ENCODE assay signal across 1 cellular context in the genomic region with DNA sequence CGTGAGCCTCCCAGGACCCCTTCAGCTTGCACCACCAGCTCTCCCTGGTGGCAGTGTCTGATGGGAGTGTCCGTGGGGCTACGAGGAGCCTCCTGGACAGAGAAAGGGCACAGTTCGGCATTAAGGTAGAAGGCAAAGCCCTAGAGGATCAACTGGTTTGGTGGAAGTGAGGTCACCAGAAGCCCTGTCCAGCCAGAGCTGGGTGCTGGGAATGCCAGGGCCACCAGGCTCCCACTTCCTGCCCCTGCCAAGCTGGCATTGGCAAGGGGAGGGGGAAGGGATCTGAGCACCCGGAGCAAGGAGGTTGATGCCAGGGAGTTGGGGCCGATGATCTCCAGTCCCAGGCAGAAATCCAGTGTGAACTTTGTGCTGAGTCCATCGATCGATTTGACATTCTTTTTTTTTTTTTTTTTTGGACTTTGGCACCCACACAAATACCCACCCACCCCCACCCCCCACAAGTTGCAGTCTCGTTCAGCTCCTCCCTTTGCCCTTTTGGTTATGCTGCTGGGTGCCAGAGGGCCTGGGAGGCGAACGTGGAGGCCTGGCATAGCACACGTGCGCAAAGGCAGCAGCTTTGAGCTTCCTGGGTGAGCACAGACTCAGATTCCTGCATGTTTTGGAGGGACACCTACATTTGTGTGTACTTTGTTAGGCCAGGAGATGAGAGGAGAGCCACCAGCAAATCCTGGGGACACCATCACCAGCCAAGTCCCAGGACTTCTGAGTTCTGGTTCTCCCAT.
TF ChIP-seq lines count a peak whose summit lies in the region.

No MANE protein-coding gene starts in this region.

TF ChIP-seq in HepG2, 621 proteins besides CTCF, POLR2A, EP300 and RAD21 (continued from another document and continues in another):
- TF ChIP-seq, protein P1, sequence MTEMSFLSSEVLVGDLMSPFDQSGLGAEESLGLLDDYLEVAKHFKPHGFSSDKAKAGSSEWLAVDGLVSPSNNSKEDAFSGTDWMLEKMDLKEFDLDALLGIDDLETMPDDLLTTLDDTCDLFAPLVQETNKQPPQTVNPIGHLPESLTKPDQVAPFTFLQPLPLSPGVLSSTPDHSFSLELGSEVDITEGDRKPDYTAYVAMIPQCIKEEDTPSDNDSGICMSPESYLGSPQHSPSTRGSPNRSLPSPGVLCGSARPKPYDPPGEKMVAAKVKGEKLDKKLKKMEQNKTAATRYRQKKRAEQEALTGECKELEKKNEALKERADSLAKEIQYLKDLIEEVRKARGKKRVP (CRISPR knock-in tag; IDR thresholded peaks at IDR 0.05): peak in 1 of 2 experiments; percentile 63; a peak in 1 of 4 replicates
- TF ChIP-seq KLF16 (CRISPR knock-in tag; IDR thresholded peaks at IDR 0.05) (peak; percentile 26 to 82; a peak in 2 of 4 replicates), U2AF1 (optimal IDR thresholded peaks at IDR 0.05; ENCODE audit: low read depth, low read length) (no peak), ZNF460 (CRISPR knock-in tag; IDR thresholded peaks at IDR 0.05; ENCODE audit: borderline replicate concordance) (no peak; the same call in 1 of the 2 replicates), KDM2A (CRISPR knock-in tag; IDR thresholded peaks at IDR 0.05; ENCODE audit: borderline replicate concordance, low read depth) (peak; percentile 59), CAMTA2 (CRISPR knock-in tag; IDR thresholded peaks at IDR 0.05; ENCODE audit: borderline replicate concordance) (0 out of 2 replicates have a peak, but pooled peaks have one; percentile 4), ZNF383 (CRISPR knock-in tag; IDR thresholded peaks at IDR 0.05; ENCODE audit: borderline replicate concordance) (no peak), FOXK2 (IDR thresholded peaks at IDR 0.05) (0 out of 2 replicates have a peak, but pooled peaks have one; percentile 30), ZBTB20 (CRISPR knock-in tag; IDR thresholded peaks at IDR 0.05; ENCODE audit: borderline replicate concordance, low read depth) (peak; percentile 94), TARDBP (CRISPR knock-in tag; IDR thresholded peaks at IDR 0.05) (peak; percentile 71; the same call in 1 of the 2 replicates), HNRNPLL (IDR thresholded peaks at IDR 0.05; ENCODE audit: low read depth, low read length, poor library complexity, severe bottlenecking) (no peak), SRSF1 (optimal IDR thresholded peaks at IDR 0.05; ENCODE audit: low read depth, low read length) (peak; percentile 95), SOX13 (IDR thresholded peaks at IDR 0.05) (no peak), SOX13 (CRISPR knock-in tag; conservative IDR thresholded peaks at IDR 0.05 in 1 of 2, IDR thresholded peaks at IDR 0.05 in 1 of 2) (peak in 1 of 2 experiments; percentile 80; a peak in 2 of 4 replicates), NR2F1 (CRISPR knock-in tag; IDR thresholded peaks at IDR 0.05) (peak; percentile 43 to 46; a peak in 2 of 4 replicates), ZNF558 (CRISPR knock-in tag; IDR thresholded peaks at IDR 0.05; ENCODE audit: borderline replicate concordance) (peak; percentile 69; the same call in 1 of the 2 replicates), RXRA (CRISPR knock-in tag; IDR thresholded peaks at IDR 0.05) (peak; percentile 89), FOSL2 (CRISPR knock-in tag; IDR thresholded peaks at IDR 0.05) (peak; percentile 70)
- TF ChIP-seq, protein P2, sequence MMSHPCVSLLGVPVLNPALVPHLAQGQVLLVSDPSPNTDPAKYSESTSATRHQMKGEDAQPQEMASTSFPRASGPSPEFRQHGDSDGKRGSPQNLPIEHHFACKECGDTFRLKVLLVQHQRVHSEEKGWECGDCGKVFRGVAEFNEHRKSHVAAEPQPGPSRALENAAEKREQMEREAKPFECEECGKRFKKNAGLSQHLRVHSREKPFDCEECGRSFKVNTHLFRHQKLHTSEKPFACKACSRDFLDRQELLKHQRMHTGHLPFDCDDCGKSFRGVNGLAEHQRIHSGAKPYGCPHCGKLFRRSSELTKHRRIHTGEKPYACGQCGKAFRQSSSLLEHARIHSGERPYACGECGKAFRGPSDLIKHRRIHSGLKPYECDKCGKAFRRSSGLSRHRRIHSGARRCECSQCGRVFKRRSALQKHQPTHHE (CRISPR knock-in tag; IDR thresholded peaks at IDR 0.05; ENCODE audit: borderline replicate concordance): 0 out of 2 replicates have a peak, but pooled peaks have one; percentile 67
- TF ChIP-seq, protein P3, sequence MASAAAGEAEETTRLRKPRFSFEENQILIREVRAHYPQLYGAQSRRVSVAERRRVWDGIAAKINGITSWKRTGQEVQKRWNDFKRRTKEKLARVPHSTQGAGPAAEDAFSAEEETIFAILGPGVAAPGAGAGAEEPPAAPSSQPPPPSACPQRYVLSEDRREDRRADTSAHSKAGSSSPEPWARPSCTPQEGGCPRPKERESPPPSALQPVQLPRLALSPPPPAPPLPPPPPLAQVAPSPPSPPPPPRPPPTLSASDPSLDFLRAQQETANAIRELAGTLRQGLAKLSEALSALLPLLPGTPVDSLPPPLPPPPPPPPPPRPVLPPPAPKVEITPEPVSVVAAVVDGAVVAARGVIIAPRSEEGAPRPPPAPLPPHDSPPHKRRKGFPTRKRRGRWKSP (CRISPR knock-in tag; IDR thresholded peaks at IDR 0.05): peak; percentile 57; the same call in 1 of the 2 replicates
- TF ChIP-seq, protein P4, sequence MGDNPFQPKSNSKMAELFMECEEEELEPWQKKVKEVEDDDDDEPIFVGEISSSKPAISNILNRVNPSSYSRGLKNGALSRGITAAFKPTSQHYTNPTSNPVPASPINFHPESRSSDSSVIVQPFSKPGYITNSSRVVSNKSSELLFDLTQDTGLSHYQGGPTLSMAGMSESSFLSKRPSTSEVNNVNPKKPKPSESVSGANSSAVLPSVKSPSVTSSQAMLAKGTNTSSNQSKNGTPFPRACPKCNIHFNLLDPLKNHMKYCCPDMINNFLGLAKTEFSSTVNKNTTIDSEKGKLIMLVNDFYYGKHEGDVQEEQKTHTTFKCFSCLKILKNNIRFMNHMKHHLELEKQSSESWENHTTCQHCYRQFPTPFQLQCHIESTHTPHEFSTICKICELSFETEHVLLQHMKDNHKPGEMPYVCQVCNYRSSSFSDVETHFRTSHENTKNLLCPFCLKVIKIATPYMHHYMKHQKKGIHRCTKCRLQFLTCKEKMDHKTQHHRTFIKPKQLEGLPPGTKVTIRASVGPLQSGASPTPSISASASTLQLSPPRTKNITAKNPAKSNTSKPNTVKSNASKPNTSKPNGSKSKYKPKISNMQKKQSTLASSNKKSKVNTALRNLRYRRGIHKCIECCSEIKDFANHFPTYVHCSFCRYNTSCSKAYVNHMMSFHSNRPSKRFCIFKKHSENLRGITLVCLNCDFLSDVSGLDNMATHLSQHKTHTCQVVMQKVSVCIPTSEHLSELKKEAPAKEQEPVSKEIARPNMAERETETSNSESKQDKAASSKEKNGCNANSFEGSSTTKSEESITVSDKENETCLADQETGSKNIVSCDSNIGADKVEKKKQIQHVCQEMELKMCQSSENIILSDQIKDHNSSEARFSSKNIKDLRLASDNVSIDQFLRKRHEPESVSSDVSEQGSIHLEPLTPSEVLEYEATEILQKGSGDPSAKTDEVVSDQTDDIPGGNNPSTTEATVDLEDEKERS (CRISPR knock-in tag; IDR thresholded peaks at IDR 0.05): peak; percentile 86
- TF ChIP-seq, protein P5, sequence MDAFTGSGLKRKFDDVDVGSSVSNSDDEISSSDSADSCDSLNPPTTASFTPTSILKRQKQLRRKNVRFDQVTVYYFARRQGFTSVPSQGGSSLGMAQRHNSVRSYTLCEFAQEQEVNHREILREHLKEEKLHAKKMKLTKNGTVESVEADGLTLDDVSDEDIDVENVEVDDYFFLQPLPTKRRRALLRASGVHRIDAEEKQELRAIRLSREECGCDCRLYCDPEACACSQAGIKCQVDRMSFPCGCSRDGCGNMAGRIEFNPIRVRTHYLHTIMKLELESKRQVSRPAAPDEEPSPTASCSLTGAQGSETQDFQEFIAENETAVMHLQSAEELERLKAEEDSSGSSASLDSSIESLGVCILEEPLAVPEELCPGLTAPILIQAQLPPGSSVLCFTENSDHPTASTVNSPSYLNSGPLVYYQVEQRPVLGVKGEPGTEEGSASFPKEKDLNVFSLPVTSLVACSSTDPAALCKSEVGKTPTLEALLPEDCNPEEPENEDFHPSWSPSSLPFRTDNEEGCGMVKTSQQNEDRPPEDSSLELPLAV (CRISPR knock-in tag; conservative IDR thresholded peaks at IDR 0.05; ENCODE audit: low read depth): no peak
- TF ChIP-seq, protein P6, sequence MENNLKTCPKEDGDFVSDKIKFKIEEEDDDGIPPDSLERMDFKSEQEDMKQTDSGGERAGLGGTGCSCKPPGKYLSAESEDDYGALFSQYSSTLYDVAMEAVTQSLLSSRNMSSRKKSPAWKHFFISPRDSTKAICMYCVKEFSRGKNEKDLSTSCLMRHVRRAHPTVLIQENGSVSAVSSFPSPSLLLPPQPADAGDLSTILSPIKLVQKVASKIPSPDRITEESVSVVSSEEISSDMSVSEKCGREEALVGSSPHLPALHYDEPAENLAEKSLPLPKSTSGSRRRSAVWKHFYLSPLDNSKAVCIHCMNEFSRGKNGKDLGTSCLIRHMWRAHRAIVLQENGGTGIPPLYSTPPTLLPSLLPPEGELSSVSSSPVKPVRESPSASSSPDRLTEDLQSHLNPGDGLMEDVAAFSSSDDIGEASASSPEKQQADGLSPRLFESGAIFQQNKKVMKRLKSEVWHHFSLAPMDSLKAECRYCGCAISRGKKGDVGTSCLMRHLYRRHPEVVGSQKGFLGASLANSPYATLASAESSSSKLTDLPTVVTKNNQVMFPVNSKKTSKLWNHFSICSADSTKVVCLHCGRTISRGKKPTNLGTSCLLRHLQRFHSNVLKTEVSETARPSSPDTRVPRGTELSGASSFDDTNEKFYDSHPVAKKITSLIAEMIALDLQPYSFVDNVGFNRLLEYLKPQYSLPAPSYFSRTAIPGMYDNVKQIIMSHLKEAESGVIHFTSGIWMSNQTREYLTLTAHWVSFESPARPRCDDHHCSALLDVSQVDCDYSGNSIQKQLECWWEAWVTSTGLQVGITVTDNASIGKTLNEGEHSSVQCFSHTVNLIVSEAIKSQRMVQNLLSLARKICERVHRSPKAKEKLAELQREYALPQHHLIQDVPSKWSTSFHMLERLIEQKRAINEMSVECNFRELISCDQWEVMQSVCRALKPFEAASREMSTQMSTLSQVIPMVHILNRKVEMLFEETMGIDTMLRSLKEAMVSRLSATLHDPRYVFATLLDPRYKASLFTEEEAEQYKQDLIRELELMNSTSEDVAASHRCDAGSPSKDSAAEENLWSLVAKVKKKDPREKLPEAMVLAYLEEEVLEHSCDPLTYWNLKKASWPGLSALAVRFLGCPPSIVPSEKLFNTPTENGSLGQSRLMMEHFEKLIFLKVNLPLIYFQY (CRISPR knock-in tag; IDR thresholded peaks at IDR 0.05; ENCODE audit: borderline replicate concordance): peak; percentile 24
- TF ChIP-seq, protein P7, sequence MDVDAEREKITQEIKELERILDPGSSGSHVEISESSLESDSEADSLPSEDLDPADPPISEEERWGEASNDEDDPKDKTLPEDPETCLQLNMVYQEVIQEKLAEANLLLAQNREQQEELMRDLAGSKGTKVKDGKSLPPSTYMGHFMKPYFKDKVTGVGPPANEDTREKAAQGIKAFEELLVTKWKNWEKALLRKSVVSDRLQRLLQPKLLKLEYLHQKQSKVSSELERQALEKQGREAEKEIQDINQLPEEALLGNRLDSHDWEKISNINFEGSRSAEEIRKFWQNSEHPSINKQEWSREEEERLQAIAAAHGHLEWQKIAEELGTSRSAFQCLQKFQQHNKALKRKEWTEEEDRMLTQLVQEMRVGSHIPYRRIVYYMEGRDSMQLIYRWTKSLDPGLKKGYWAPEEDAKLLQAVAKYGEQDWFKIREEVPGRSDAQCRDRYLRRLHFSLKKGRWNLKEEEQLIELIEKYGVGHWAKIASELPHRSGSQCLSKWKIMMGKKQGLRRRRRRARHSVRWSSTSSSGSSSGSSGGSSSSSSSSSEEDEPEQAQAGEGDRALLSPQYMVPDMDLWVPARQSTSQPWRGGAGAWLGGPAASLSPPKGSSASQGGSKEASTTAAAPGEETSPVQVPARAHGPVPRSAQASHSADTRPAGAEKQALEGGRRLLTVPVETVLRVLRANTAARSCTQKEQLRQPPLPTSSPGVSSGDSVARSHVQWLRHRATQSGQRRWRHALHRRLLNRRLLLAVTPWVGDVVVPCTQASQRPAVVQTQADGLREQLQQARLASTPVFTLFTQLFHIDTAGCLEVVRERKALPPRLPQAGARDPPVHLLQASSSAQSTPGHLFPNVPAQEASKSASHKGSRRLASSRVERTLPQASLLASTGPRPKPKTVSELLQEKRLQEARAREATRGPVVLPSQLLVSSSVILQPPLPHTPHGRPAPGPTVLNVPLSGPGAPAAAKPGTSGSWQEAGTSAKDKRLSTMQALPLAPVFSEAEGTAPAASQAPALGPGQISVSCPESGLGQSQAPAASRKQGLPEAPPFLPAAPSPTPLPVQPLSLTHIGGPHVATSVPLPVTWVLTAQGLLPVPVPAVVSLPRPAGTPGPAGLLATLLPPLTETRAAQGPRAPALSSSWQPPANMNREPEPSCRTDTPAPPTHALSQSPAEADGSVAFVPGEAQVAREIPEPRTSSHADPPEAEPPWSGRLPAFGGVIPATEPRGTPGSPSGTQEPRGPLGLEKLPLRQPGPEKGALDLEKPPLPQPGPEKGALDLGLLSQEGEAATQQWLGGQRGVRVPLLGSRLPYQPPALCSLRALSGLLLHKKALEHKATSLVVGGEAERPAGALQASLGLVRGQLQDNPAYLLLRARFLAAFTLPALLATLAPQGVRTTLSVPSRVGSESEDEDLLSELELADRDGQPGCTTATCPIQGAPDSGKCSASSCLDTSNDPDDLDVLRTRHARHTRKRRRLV (CRISPR knock-in tag; IDR thresholded peaks at IDR 0.05): no peak; the same call in 1 of the 2 replicates
- TF ChIP-seq, protein P8, sequence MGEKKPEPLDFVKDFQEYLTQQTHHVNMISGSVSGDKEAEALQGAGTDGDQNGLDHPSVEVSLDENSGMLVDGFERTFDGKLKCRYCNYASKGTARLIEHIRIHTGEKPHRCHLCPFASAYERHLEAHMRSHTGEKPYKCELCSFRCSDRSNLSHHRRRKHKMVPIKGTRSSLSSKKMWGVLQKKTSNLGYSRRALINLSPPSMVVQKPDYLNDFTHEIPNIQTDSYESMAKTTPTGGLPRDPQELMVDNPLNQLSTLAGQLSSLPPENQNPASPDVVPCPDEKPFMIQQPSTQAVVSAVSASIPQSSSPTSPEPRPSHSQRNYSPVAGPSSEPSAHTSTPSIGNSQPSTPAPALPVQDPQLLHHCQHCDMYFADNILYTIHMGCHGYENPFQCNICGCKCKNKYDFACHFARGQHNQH (CRISPR knock-in tag; IDR thresholded peaks at IDR 0.05): peak; percentile 26; the same call in 1 of the 2 replicates
- TF ChIP-seq, protein P9, sequence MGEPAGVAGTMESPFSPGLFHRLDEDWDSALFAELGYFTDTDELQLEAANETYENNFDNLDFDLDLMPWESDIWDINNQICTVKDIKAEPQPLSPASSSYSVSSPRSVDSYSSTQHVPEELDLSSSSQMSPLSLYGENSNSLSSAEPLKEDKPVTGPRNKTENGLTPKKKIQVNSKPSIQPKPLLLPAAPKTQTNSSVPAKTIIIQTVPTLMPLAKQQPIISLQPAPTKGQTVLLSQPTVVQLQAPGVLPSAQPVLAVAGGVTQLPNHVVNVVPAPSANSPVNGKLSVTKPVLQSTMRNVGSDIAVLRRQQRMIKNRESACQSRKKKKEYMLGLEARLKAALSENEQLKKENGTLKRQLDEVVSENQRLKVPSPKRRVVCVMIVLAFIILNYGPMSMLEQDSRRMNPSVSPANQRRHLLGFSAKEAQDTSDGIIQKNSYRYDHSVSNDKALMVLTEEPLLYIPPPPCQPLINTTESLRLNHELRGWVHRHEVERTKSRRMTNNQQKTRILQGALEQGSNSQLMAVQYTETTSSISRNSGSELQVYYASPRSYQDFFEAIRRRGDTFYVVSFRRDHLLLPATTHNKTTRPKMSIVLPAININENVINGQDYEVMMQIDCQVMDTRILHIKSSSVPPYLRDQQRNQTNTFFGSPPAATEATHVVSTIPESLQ (CRISPR knock-in tag; conservative IDR thresholded peaks at IDR 0.05): 0 out of 2 replicates have a peak, but pooled peaks have one; percentile 85
